Comparison of ENCODE assay signal across 18 cellular contexts in the genomic region with DNA sequence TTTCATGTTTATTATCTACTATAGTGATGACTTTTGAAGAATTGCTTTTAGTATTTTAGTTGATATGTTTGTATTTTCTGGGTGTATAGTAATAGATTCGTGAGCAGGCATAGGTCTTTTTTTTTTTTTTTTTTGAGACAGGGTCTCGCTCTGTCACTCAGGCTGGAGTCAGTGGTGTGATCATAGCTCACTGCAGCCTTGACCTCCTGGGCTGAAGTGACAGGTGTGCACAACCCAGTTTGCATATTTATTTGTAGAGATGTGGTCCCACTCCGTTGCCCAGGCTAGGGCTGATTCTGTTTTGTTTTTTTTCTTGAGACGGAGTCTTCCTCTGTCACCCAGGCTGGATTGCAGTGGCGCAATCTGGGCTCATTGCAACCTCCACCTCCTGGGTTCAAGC. TPM values are rescaled to one million over a fixed set of nuclear protein-coding genes. Genes with fewer than 3 reads are reported as not detected.
A peak's percentile ranks its signal among the peaks of the same experiment; 100 is the strongest.
DNase-seq lines count a peak whose midpoint lies in the region; ATAC-seq, FAIRE-seq and TF ChIP-seq lines count a peak whose summit lies in the region.
"Had no signal": no experiment of that assay in that cellular context is flagged by ENCODE, and none has a peak within 500 bp of the region (broad histone marks: within the 10 kb centered on the region; RNA-seq: fewer than 3 reads in every experiment).

No MANE protein-coding gene starts in this region.

- no peaks in the 10 kb centered on the region for H3K9me2 ChIP-seq in GM23338 (ENCODE audit: insufficient read depth)
- H3K9me2 ChIP-seq: SK-N-SH had no signal

- H3F3A ChIP-seq in GM23338 (replicated peaks; ENCODE audit: low read depth): no peaks in the 10 kb centered on the region

- H3K27ac Mint-ChIP-seq in central memory CD8-positive, alpha-beta T cell (ENCODE audit: low read depth): no peak overlapping the region
- H3K27ac Mint-ChIP-seq in GM23338: no peak overlapping the region
- H3K27ac Mint-ChIP-seq: HFFc6; stimulated activated naive CD8-positive, alpha-beta T cell treated with anti-CD3 and anti-CD28 coated beads, Interleukin-15, Interleukin-2, amounts not matched to agents 100 ng/mL and 50 ng/mL, for 24 hours had no signal

- peaks cover 85% of the 10 kb centered on the region for H3K79me2 ChIP-seq in GM23338 (replicated peaks; ENCODE audit: insufficient read depth)

- H3K4me3 ChIP-seq in pancreas (no peak overlapping the region), GM23338 (no peak overlapping the region)
- H3K4me3 ChIP-seq: K562 had no signal

- H3K27me3 ChIP-seq in pancreas (no peaks in the 10 kb centered on the region), GM23338 (ENCODE audit: insufficient read depth) (no peaks in the 10 kb centered on the region)

- 90 to 93% methylated on average over 5 of the region's 5 CpGs for WGBS in pancreas, 2 donors

- no peaks in the 10 kb centered on the region for H3K9me3 Mint-ChIP-seq in central memory CD8-positive, alpha-beta T cell
- peaks cover 20% of the 10 kb centered on the region for H3K9me3 Mint-ChIP-seq in GM23338
- H3K9me3 Mint-ChIP-seq: stimulated activated naive CD8-positive, alpha-beta T cell treated with anti-CD3 and anti-CD28 coated beads, Interleukin-15, Interleukin-2, amounts not matched to agents 100 ng/mL and 50 ng/mL, for 24 hours had no signal

- intact Hi-C loops in pancreas (cut with DNase I): no loop called here

- ATAC-seq in GM18861 (IDR thresholded peaks at IDR 0.05; ENCODE audit: unreplicated experiment) (peak; percentile 92), GM21529 (IDR thresholded peaks at IDR 0.05; ENCODE audit: unreplicated experiment) (peak; percentile 89), HG03039 (IDR thresholded peaks at IDR 0.05; ENCODE audit: unreplicated experiment) (peak; percentile 65), pancreas (no peak), GM23338 (no peak)
- ATAC-seq in central memory CD8-positive, alpha-beta T cell (replicated peaks; ENCODE audit: extremely low read depth, poor library complexity, severe bottlenecking): no peak
- ATAC-seq: K562 had no signal

- H3K4me2 ChIP-seq in GM23338: no peak overlapping the region
- H3K4me2 ChIP-seq: SK-N-SH had no signal

- H3K27me3 Mint-ChIP-seq in central memory CD8-positive, alpha-beta T cell: no peaks in the 10 kb centered on the region
- no peaks in the 10 kb centered on the region for H3K27me3 Mint-ChIP-seq in GM23338 (ENCODE audit: insufficient read depth, low read depth, poor library complexity)
- H3K27me3 Mint-ChIP-seq: stimulated activated naive CD8-positive, alpha-beta T cell treated with anti-CD3 and anti-CD28 coated beads, Interleukin-15, Interleukin-2, amounts not matched to agents 100 ng/mL and 50 ng/mL, for 24 hours had no signal

- H3K36me3 ChIP-seq in pancreas (no peaks in the 10 kb centered on the region), GM23338 (ENCODE audit: insufficient read depth) (peaks cover 7% of the 10 kb centered on the region; the same call in 1 of the 2 replicates)

- no peak for FAIRE-seq in pancreas (lab: Jason Lieb, UNC)
- FAIRE-seq: K562 had no signal

- H3K4me1 Mint-ChIP-seq in central memory CD8-positive, alpha-beta T cell: peaks cover 52% of the 10 kb centered on the region
- H3K4me1 Mint-ChIP-seq in GM23338: peaks cover 2% of the 10 kb centered on the region; the same call in 2 of the 3 replicates

- no peak for DNase-seq in central memory CD8-positive, alpha-beta T cell (ENCODE audit: low spot score in 2 of 2)
- no peak for DNase-seq in pancreas
- no peak for DNase-seq in GM23338 (ENCODE audit: low spot score)
- no peak for DNase-seq in HUDEP-2 (lab: John Stamatoyannopoulos, UW; ENCODE audit: unreplicated experiment in 76 of 76)
- no peak for DNase-seq in hepatic stellate cell (ENCODE audit: low spot score)
- DNase-seq: anterior cingulate cortex; foreskin fibroblast; HFFc6; islet precursor cell; NCI-H2081; SK-N-SH; stimulated activated CD4-positive, alpha-beta T cell treated with anti-CD3 and anti-CD28 coated beads, Interleukin-4, amount 100 ng/mL, for 24 hours; WERI-Rb-1 had no signal

- no peak overlapping the region for H2AFZ ChIP-seq in GM23338

- peaks cover 5% of the 10 kb centered on the region for H3K36me3 Mint-ChIP-seq in central memory CD8-positive, alpha-beta T cell (ENCODE audit: insufficient read depth)
- H3K36me3 Mint-ChIP-seq in GM23338 (ENCODE audit: low read depth): peaks cover 44% of the 10 kb centered on the region

- peaks cover 32% of the 10 kb centered on the region for H4K20me1 ChIP-seq in GM23338 (replicated peaks; ENCODE audit: insufficient read depth)

- H3K9me3 ChIP-seq in pancreas: no peaks in the 10 kb centered on the region
- H3K9me3 ChIP-seq: SK-N-SH had no signal

- H3K4me3 Mint-ChIP-seq in central memory CD8-positive, alpha-beta T cell: peak overlapping the region; percentile 18
- H3K4me3 Mint-ChIP-seq in GM23338: no peak overlapping the region
- H3K4me3 Mint-ChIP-seq: HFFc6; stimulated activated naive CD8-positive, alpha-beta T cell treated with anti-CD3 and anti-CD28 coated beads, Interleukin-15, Interleukin-2, amounts not matched to agents 100 ng/mL and 50 ng/mL, for 24 hours had no signal

- TF ChIP-seq CTCF in pancreas (IDR thresholded peaks at IDR 0.05) (no peak), GM23338 (conservative IDR thresholded peaks at IDR 0.05; ENCODE audit: low read depth in 2 of 2) (no peak)

- peaks cover 0 to 14% (median 11%) of the 10 kb centered on the region in 3 donors for H3K4me1 ChIP-seq in pancreas
- peaks cover 10% of the 10 kb centered on the region for H3K4me1 ChIP-seq in GM23338 (ENCODE audit: insufficient read depth)

- H3K27ac ChIP-seq in pancreas (no peak overlapping the region), GM23338 (ENCODE audit: low read depth) (no peak overlapping the region)
- H3K27ac ChIP-seq: WERI-Rb-1 had no signal

TF ChIP-seq in GM23338, 12 proteins besides CTCF, POLR2A, EP300 and RAD21 (continues in another document):
- TF ChIP-seq JUNB (IDR thresholded peaks at IDR 0.05; ENCODE audit: unreplicated experiment) (no peak), ZNF114 (CRISPR knock-in tag; IDR thresholded peaks at IDR 0.05) (no peak), NANOG (IDR thresholded peaks at IDR 0.05; ENCODE audit: borderline replicate concordance) (no peak), EZH2 (IDR thresholded peaks at IDR 0.05; ENCODE audit: low read depth, unreplicated experiment) (no peak)
- TF ChIP-seq, protein P1, sequence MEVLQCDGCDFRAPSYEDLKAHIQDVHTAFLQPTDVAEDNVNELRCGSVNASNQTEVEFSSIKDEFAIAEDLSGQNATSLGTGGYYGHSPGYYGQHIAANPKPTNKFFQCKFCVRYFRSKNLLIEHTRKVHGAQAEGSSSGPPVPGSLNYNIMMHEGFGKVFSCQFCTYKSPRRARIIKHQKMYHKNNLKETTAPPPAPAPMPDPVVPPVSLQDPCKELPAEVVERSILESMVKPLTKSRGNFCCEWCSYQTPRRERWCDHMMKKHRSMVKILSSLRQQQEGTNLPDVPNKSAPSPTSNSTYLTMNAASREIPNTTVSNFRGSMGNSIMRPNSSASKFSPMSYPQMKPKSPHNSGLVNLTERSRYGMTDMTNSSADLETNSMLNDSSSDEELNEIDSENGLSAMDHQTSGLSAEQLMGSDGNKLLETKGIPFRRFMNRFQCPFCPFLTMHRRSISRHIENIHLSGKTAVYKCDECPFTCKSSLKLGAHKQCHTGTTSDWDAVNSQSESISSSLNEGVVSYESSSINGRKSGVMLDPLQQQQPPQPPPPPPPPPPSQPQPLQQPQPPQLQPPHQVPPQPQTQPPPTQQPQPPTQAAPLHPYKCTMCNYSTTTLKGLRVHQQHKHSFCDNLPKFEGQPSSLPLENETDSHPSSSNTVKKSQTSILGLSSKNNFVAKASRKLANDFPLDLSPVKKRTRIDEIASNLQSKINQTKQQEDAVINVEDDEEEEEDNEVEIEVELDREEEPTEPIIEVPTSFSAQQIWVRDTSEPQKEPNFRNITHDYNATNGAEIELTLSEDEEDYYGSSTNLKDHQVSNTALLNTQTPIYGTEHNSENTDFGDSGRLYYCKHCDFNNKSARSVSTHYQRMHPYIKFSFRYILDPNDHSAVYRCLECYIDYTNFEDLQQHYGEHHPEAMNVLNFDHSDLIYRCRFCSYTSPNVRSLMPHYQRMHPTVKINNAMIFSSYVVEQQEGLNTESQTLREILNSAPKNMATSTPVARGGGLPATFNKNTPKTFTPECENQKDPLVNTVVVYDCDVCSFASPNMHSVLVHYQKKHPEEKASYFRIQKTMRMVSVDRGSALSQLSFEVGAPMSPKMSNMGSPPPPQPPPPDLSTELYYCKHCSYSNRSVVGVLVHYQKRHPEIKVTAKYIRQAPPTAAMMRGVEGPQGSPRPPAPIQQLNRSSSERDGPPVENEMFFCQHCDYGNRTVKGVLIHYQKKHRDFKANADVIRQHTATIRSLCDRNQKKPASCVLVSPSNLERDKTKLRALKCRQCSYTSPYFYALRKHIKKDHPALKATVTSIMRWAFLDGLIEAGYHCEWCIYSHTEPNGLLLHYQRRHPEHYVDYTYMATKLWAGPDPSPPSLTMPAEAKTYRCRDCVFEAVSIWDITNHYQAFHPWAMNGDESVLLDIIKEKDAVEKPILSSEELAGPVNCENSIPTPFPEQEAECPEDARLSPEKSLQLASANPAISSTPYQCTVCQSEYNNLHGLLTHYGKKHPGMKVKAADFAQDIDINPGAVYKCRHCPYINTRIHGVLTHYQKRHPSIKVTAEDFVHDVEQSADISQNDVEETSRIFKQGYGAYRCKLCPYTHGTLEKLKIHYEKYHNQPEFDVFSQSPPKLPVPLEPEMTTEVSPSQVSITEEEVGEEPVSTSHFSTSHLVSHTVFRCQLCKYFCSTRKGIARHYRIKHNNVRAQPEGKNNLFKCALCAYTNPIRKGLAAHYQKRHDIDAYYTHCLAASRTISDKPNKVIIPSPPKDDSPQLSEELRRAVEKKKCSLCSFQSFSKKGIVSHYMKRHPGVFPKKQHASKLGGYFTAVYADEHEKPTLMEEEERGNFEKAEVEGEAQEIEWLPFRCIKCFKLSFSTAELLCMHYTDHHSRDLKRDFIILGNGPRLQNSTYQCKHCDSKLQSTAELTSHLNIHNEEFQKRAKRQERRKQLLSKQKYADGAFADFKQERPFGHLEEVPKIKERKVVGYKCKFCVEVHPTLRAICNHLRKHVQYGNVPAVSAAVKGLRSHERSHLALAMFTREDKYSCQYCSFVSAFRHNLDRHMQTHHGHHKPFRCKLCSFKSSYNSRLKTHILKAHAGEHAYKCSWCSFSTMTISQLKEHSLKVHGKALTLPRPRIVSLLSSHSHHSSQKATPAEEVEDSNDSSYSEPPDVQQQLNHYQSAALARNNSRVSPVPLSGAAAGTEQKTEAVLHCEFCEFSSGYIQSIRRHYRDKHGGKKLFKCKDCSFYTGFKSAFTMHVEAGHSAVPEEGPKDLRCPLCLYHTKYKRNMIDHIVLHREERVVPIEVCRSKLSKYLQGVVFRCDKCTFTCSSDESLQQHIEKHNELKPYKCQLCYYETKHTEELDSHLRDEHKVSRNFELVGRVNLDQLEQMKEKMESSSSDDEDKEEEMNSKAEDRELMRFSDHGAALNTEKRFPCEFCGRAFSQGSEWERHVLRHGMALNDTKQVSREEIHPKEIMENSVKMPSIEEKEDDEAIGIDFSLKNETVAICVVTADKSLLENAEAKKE (CRISPR knock-in tag; IDR thresholded peaks at IDR 0.05): no peak

RNA-seq across cellular contexts. Expression of a gene that starts 11.9 kb away (rescaled TPM):
- 10 to 100 TPM; 22.3 to 41.0 (median 27.9) TPM for total RNA-seq in pancreas
- 10 to 100 TPM in 1 of 2 donors, 1 to 10 TPM in 1; 7.8 to 11.1 TPM for polyA plus RNA-seq in pancreas
- 26.4 and 29.1 TPM in 2 replicates for total RNA-seq in GM23338 (2014; rRNA removed; shearing (Covaris generic))
- 10.8 and 15.6 TPM in 2 replicates for polyA plus RNA-seq in GM23338 (2016; fragmentation: Nextera tagmentation; extraction: Ambion mirVana)

Comparison
In these comparisons a context has a peak if more than half of its experiments do, and no peak if none do; other contexts are left out.
1. ATAC-seq: peak in GM18861 (single experiment), GM21529 (single experiment) and HG03039 (single experiment); none in central memory CD8-positive, alpha-beta T cell (single experiment), pancreas (0 of 4) and GM23338 (single experiment).